ENCODE assay signal across 16 cellular contexts in genomic region chr13:114264886-114265611, GRCh38. TPM values are rescaled to one million over a fixed set of nuclear protein-coding genes. Genes with fewer than 3 reads are reported as not detected.
DNase-seq lines count a peak whose midpoint lies in the region; ATAC-seq, FAIRE-seq and TF ChIP-seq lines count a peak whose summit lies in the region.
"Had no signal": no experiment of that assay in that cellular context is flagged by ENCODE, and none has a peak within 500 bp of the region (broad histone marks: within the 10 kb centered on the region; RNA-seq: fewer than 3 reads in every experiment).

No MANE protein-coding gene starts in this region.

- ATAC-seq in GM21515 (IDR thresholded peaks at IDR 0.05; ENCODE audit: unreplicated experiment) = no peak
- ATAC-seq: psoas muscle had no signal

- H3K36me3 ChIP-seq in tibial nerve = peaks cover 2 to 96% (median 18%) of the 10 kb centered on the region in 3 donors
- H3K36me3 ChIP-seq in neural progenitor cell = peaks cover 10% of the 10 kb centered on the region

- TF ChIP-seq POLR2A in GM12892 (IDR thresholded peaks at IDR 0.05; ENCODE audit: low read depth, low read length) (no peak), tibial nerve (IDR thresholded peaks at IDR 0.05) (no peak)

- H3K27me3 ChIP-seq in tibial nerve (no peaks in the 10 kb centered on the region), neural progenitor cell (no peaks in the 10 kb centered on the region)
- H3K27me3 ChIP-seq: BLaER1 treated with 17β-estradiol and CSF1 and Interleukin-3, amounts not matched to agents 10 nM and 100 nM; esophagus muscularis mucosa had no signal

- H3K9me3 Mint-ChIP-seq in neural progenitor cell = no peaks in the 10 kb centered on the region

- no peak overlapping the region for H3K9ac ChIP-seq in neural progenitor cell
- H3K9ac ChIP-seq: BLaER1 treated with 17β-estradiol and CSF1 and Interleukin-3, amounts not matched to agents 10 nM and 100 nM had no signal

- peaks cover 47% of the 10 kb centered on the region for H3K36me3 Mint-ChIP-seq in neural progenitor cell

- H3K9me3 ChIP-seq in tibial nerve (no peaks in the 10 kb centered on the region), neural progenitor cell (ENCODE audit: low read depth) (no peaks in the 10 kb centered on the region)
- H3K9me3 ChIP-seq: esophagus muscularis mucosa, psoas muscle had no signal

- no peaks in the 10 kb centered on the region for H3K27me3 Mint-ChIP-seq in neural progenitor cell (ENCODE audit: insufficient read depth, low read depth)

- FAIRE-seq in GM12892 (lab: Jason Lieb, UNC) = no peak

- in situ Hi-C loops in astrocyte of the spinal cord (cut with HindIII; ENCODE audit: low sequenced_read_pairs) = no loop called here

- no peak overlapping the region for H3K4me3 Mint-ChIP-seq in neural progenitor cell

- no peaks in the 10 kb centered on the region for H3K79me2 ChIP-seq in neural progenitor cell (ENCODE audit: low read depth)

- H3K4me3 ChIP-seq in astrocyte of the spinal cord (ENCODE audit: low read depth, low read length) = no peak overlapping the region
- H3K4me3 ChIP-seq in tibial nerve = no peak overlapping the region
- H3K4me3 ChIP-seq in neural progenitor cell = no peak overlapping the region
- H3K4me3 ChIP-seq: BLaER1 treated with 17β-estradiol and CSF1 and Interleukin-3, amounts not matched to agents 10 nM and 100 nM; esophagus muscularis mucosa; psoas muscle had no signal

- no peak overlapping the region for H3K4me2 ChIP-seq in neural progenitor cell

- no peak overlapping the region for H2AFZ ChIP-seq in neural progenitor cell (replicated peaks)

- 67 to 75% methylated on average over 8 of the region's 8 CpGs for WGBS in tibial nerve, 2 donors

- H3K27ac ChIP-seq in tibial nerve (no peak overlapping the region), neural progenitor cell (no peak overlapping the region)
- H3K27ac ChIP-seq: BLaER1 treated with 17β-estradiol and CSF1 and Interleukin-3, amounts not matched to agents 10 nM and 100 nM; esophagus muscularis mucosa; psoas muscle had no signal

- no peaks in the 10 kb centered on the region for H4K20me1 ChIP-seq in neural progenitor cell (ENCODE audit: low read depth)

- no peak for TF ChIP-seq EP300 in tibial nerve (IDR thresholded peaks at IDR 0.05)

- no peaks in the 10 kb centered on the region for H3K4me1 Mint-ChIP-seq in neural progenitor cell

- H3K27ac Mint-ChIP-seq in neural progenitor cell = no peak overlapping the region

- H3F3A ChIP-seq in neural progenitor cell (ENCODE audit: low read depth) = no peaks in the 10 kb centered on the region

- DNase-seq in AG08396 (ENCODE audit: low spot score) (peak; percentile 29), GM03348 (ENCODE audit: low spot score) (peak; percentile 72), astrocyte of the spinal cord (ENCODE audit: low read depth, low spot score) (peak; percentile 78), kidney glomerular epithelial cell (lab: John Stamatoyannopoulos, UW) (peak; percentile 24), GM12892 (ENCODE audit: insufficient read length) (no peak), tibial nerve (ENCODE audit: low spot score in 2 of 2) (no peak), neural progenitor cell (ENCODE audit: low spot score) (no peak)
- DNase-seq: aorta, DMS153, NCI-H1930, NCI-H524, OCI-M1, psoas muscle had no signal

- no peaks in the 10 kb centered on the region for H3K4me1 ChIP-seq in tibial nerve
- H3K4me1 ChIP-seq in neural progenitor cell = no peaks in the 10 kb centered on the region
- H3K4me1 ChIP-seq: esophagus muscularis mucosa, psoas muscle had no signal

- no peak for TF ChIP-seq CTCF in astrocyte of the spinal cord (IDR thresholded peaks at IDR 0.05; ENCODE audit: low read depth, low read length)
- no peak for TF ChIP-seq CTCF in tibial nerve (IDR thresholded peaks at IDR 0.05)
- TF ChIP-seq CTCF in neural progenitor cell (IDR thresholded peaks at IDR 0.05) = no peak

RNA-seq across cellular contexts. Expression of gene UPF3A, which starts 16.4 kb away (rescaled TPM):
- 49.4 TPM for polyA plus RNA-seq in GM12892 (2012; ENCODE audit: missing spikeins)
- 10 to 100 TPM; 62.7 to 89.2 (median 80.2) TPM for total RNA-seq in tibial nerve
- 60.1 and 74.4 TPM in 2 replicates for total RNA-seq in neural progenitor cell (ENCODE audit: low replicate concordance)

RNA-seq across cellular contexts. Expression of gene CDC16, which starts 30.4 kb away (rescaled TPM):
- polyA plus RNA-seq in GM12892 (2012; ENCODE audit: missing spikeins) = 51.9 TPM
- total RNA-seq in tibial nerve (10 to 100 TPM; 43.9 to 87.0 (median 70.2) TPM), neural progenitor cell (ENCODE audit: low replicate concordance) (53.1 and 69.6 TPM in 2 replicates)

RNA-seq across cellular contexts. Expression of gene CHAMP1, which starts 49.3 kb away (rescaled TPM):
- 21.3 TPM for polyA plus RNA-seq in GM12892 (2012; ENCODE audit: missing spikeins)
- total RNA-seq in tibial nerve = 10 to 100 TPM; 19.6 to 42.3 (median 31.4) TPM
- total RNA-seq in neural progenitor cell (ENCODE audit: low replicate concordance) = 25.4 and 35.3 TPM in 2 replicates

Comparison
In these comparisons a context has a peak if more than half of its experiments do, and no peak if none do; other contexts are left out.
1. DNase-seq: peak in AG08396 (single experiment), GM03348 (single experiment), astrocyte of the spinal cord (single experiment) and kidney glomerular epithelial cell (single experiment); none in GM12892 (single experiment), tibial nerve (0 of 2) and neural progenitor cell (single experiment).